In genomic region chr5:30930736-30931135, GRCh38 we compare ENCODE assay signal across 22 cellular contexts.
DNase-seq lines count a peak whose midpoint lies in the region; ATAC-seq and TF ChIP-seq lines count a peak whose summit lies in the region.
"Had no signal": no experiment of that assay in that cellular context is flagged by ENCODE, and none has a peak within 500 bp of the region (broad histone marks: within the 10 kb centered on the region; RNA-seq: fewer than 3 reads in every experiment).

No MANE protein-coding gene starts in this region.

- no peak overlapping the region for H4K91ac ChIP-seq in IMR-90 (ENCODE audit: insufficient read depth, low read depth, low read length)

- no peak overlapping the region for H3K4me3 Mint-ChIP-seq in T-cell
- H3K4me3 Mint-ChIP-seq: CD4-positive, alpha-beta memory T cell; H9 had no signal

- no peaks in the 10 kb centered on the region for H3K27me3 Mint-ChIP-seq in T-cell
- H3K27me3 Mint-ChIP-seq: CD4-positive, alpha-beta memory T cell had no signal

- peak overlapping the region; percentile 2; the same call in 1 of the 2 replicates for H2BK120ac ChIP-seq in IMR-90 (ENCODE audit: low read depth, low read length)

- ATAC-seq in IMR-90 (ENCODE audit: low read depth) = peak; percentile 87
- ATAC-seq in T-cell (replicated peaks in 1 of 4) = no peak
- ATAC-seq in GM21423 (IDR thresholded peaks at IDR 0.05; ENCODE audit: unreplicated experiment) = no peak
- ATAC-seq: GM12878, HepG2, K562 had no signal

- H3K14ac ChIP-seq in IMR-90 (replicated peaks; ENCODE audit: low read depth, low read length) = no peak overlapping the region

- H3K23ac ChIP-seq in IMR-90 (ENCODE audit: low read depth, low read length) = no peak overlapping the region

- H2AK5ac ChIP-seq in IMR-90 (ENCODE audit: low read depth, low read length) = no peak overlapping the region

- H3K36me3 Mint-ChIP-seq in T-cell = no peaks in the 10 kb centered on the region
- H3K36me3 Mint-ChIP-seq: CD4-positive, alpha-beta memory T cell had no signal

- H3K36me3 ChIP-seq in IMR-90 (ENCODE audit: control insufficient read depth, insufficient read depth, low read length) = no peaks in the 10 kb centered on the region

- no peaks in the 10 kb centered on the region for H3K9me3 ChIP-seq in IMR-90 (ENCODE audit: control insufficient read depth, insufficient read depth, low read length)

- H3K4ac ChIP-seq in IMR-90 (ENCODE audit: low read depth, low read length) = peak overlapping the region; percentile 43; the same call in 1 of the 2 replicates

- peaks cover 9% of the 10 kb centered on the region for H3K4me1 ChIP-seq in IMR-90 (ENCODE audit: control insufficient read depth, insufficient read depth, low read length)

- peak; percentile 79 for DNase-seq in IMR-90
- peak; percentile 64 for DNase-seq in amniotic epithelial cell (ENCODE audit: low read depth)
- DNase-seq in choroid plexus epithelial cell (ENCODE audit: low read depth) = peak; percentile 59
- DNase-seq in non-pigmented ciliary epithelial cell (ENCODE audit: low read depth) = peak; percentile 22
- DNase-seq in T-cell = no peak
- no peak for DNase-seq in stimulated activated CD4-positive, alpha-beta T cell treated with anti-CD3 and anti-CD28 coated beads, Interleukin-12 subunit alpha, Interleukin-12 subunit beta, amount 100 ng/mL, for 4 hours
- DNase-seq: C1 segment of cervical spinal cord; CD4-positive, alpha-beta memory T cell; COR-L47; EL; GDM1; H9; Kasumi-1; NCI-H1105 treated with DMSO at 0.1 percent for 48 hours; NCI-H2029; NCI-H446 treated with DMSO at 0.1 percent for 48 hours; NCI-H526 treated with DMSO at 0.1 percent for 48 hours; SHP77 treated with DMSO at 0.1 percent for 48 hours had no signal

- POLR2A ChIA-PET in IMR-90 (lab: Charles Lee; ENCODE audit: unreplicated experiment) (interaction anchor here (0.6 kb wide), 1 partner anchor 523 kb away, joined by 8 read pairs; no protein-coding TSS in a partner anchor), T-cell (lab: Charles Lee) (no interaction called here)

- dilution Hi-C loops in IMR-90 (cut with HindIII; ENCODE audit: low sequenced_read_pairs, unreplicated experiment) = no loop called here

- H3K9me3 Mint-ChIP-seq in T-cell = peaks cover 7 to 16% (median 8%) of the 10 kb centered on the region in 3 donors
- H3K9me3 Mint-ChIP-seq: H9 had no signal

- H2BK5ac ChIP-seq in IMR-90 (ENCODE audit: low read depth, low read length, poor library complexity, severe bottlenecking) = peak overlapping the region; percentile 32

- in situ Hi-C loops in IMR-90 (cut with MboI; ENCODE audit: low sequenced_read_pairs) = no loop called here

- no peak overlapping the region for H4K5ac ChIP-seq in IMR-90 (ENCODE audit: low read depth, low read length)

- no CpG with 5 or more reads among the region's 2 CpGs for WGBS in IMR-90 (ENCODE audit: extremely low coverage in 2 of 2, insufficient read length in 1 of 2), 2 experiments

- H3K79me1 ChIP-seq in IMR-90 (ENCODE audit: low read depth in 1 of 2, low read length in 2 of 2) = no peaks in the 10 kb centered on the region

- TF ChIP-seq RAD21 in IMR-90 (IDR thresholded peaks at IDR 0.05; ENCODE audit: low read length) = no peak

- BruUV-seq in IMR-90 (replicated peaks; lab: Mats Ljungman, UMichigan) = no TSS peak

- no peak overlapping the region for H2BK20ac ChIP-seq in IMR-90 (ENCODE audit: low read depth, low read length)

- no peaks in the 10 kb centered on the region for H4K20me1 ChIP-seq in IMR-90 (ENCODE audit: insufficient read depth, low read length)

- no peak overlapping the region for H2AFZ ChIP-seq in IMR-90 (replicated peaks; ENCODE audit: low read length, poor library complexity)

- H3K18ac ChIP-seq in IMR-90 (ENCODE audit: low read depth, low read length) = no peak overlapping the region

- no peaks in the 10 kb centered on the region for H3K4me1 Mint-ChIP-seq in T-cell
- H3K4me1 Mint-ChIP-seq: CD4-positive, alpha-beta memory T cell had no signal

- no peak overlapping the region for H3K56ac ChIP-seq in IMR-90 (ENCODE audit: extremely low read depth, insufficient read depth, low read length)

- H3K9me1 ChIP-seq in IMR-90 (ENCODE audit: insufficient read depth, low read length) = peaks cover 7% of the 10 kb centered on the region

- CTCF ChIA-PET in IMR-90 (lab: Yijun Ruan, JAX) (interaction anchor here (0.6 to 1.4 kb wide), 3 partner anchors 132 to 343 kb away, joined by 3 to 7 read pairs (median 4); no protein-coding TSS in a partner anchor), T-cell (lab: Charles Lee) (no interaction called here)

- H4K8ac ChIP-seq in IMR-90 (ENCODE audit: low read depth in 2 of 2, low read length in 2 of 2) = no peak overlapping the region

- H3K4me2 ChIP-seq in IMR-90 (ENCODE audit: low read depth, low read length) = no peak overlapping the region

- intact Hi-C loops in IMR-90 (cut with micrococcal nuclease) = no loop called here

- H3K4me3 ChIP-seq in IMR-90 (ENCODE audit: insufficient read depth, low read depth, low read length) (no peak overlapping the region), choroid plexus epithelial cell (ENCODE audit: low read depth, low read length) (no peak overlapping the region)
- H3K4me3 ChIP-seq: GM12878, K562 had no signal

- no peaks in the 10 kb centered on the region for H3K27me3 ChIP-seq in IMR-90 (ENCODE audit: control insufficient read depth, insufficient read depth, low read length)

- H2BK15ac ChIP-seq in IMR-90 (ENCODE audit: low read depth, low read length) = no peak overlapping the region

- TF ChIP-seq POLR2A in IMR-90 (IDR thresholded peaks at IDR 0.05; ENCODE audit: low read depth, low read length) = no peak

- TF ChIP-seq CTCF in IMR-90 (conservative IDR thresholded peaks at IDR 0.05; ENCODE audit: low read depth, low read length) = no peak
- no peak for TF ChIP-seq CTCF in choroid plexus epithelial cell (conservative IDR thresholded peaks at IDR 0.05; ENCODE audit: low read depth, low read length)

- no peak overlapping the region for H2AK9ac ChIP-seq in IMR-90 (replicated peaks; ENCODE audit: low read depth, low read length, poor library complexity)

- H3K9ac ChIP-seq in IMR-90 (ENCODE audit: low read depth, low read length) = no peak overlapping the region

- H3K27ac ChIP-seq in IMR-90 (ENCODE audit: insufficient read depth, low read length) = no peak overlapping the region

- H3K27ac Mint-ChIP-seq in T-cell = no peak overlapping the region
- H3K27ac Mint-ChIP-seq: CD4-positive, alpha-beta memory T cell; H9 had no signal

TF ChIP-seq in IMR-90, 13 proteins besides CTCF, POLR2A, EP300 and RAD21:
- TF ChIP-seq FOS (IDR thresholded peaks at IDR 0.05; ENCODE audit: low read depth, low read length) (peak; percentile 27; the same call in 1 of the 2 replicates), MAZ (IDR thresholded peaks at IDR 0.05; ENCODE audit: borderline replicate concordance, low read depth, low read length) (no peak), MAFK (IDR thresholded peaks at IDR 0.05; ENCODE audit: low read depth, low read length) (peak; percentile 65), SMC3 (IDR thresholded peaks at IDR 0.05; ENCODE audit: low read depth, low read length) (no peak), RCOR1 (IDR thresholded peaks at IDR 0.05; ENCODE audit: insufficient replicate concordance, low read length) (no peak), RFX5 (IDR thresholded peaks at IDR 0.05; ENCODE audit: low read depth, low read length) (no peak), CHD1 (IDR thresholded peaks at IDR 0.05; ENCODE audit: low read depth, low read length) (no peak), NFE2L2 (IDR thresholded peaks at IDR 0.05; ENCODE audit: low read depth, low read length) (peak; percentile 42; the same call in 1 of the 2 replicates), CEBPB (IDR thresholded peaks at IDR 0.05; ENCODE audit: low read depth, low read length) (no peak), BHLHE40 (IDR thresholded peaks at IDR 0.05; ENCODE audit: low read depth, low read length) (0 out of 2 replicates have a peak, but pooled peaks have one; percentile 13)
- TF ChIP-seq, protein P1, sequence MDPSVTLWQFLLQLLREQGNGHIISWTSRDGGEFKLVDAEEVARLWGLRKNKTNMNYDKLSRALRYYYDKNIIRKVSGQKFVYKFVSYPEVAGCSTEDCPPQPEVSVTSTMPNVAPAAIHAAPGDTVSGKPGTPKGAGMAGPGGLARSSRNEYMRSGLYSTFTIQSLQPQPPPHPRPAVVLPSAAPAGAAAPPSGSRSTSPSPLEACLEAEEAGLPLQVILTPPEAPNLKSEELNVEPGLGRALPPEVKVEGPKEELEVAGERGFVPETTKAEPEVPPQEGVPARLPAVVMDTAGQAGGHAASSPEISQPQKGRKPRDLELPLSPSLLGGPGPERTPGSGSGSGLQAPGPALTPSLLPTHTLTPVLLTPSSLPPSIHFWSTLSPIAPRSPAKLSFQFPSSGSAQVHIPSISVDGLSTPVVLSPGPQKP (IDR thresholded peaks at IDR 0.05; ENCODE audit: borderline replicate concordance, low read depth, low read length) = no peak
TF ChIP-seq in IMR-90: peak in this region for 4.

Comparison
In these comparisons a context has a peak if more than half of its experiments do, and no peak if none do; other contexts are left out.
1. DNase-seq: peak in IMR-90 (single experiment), amniotic epithelial cell (single experiment), choroid plexus epithelial cell (single experiment) and non-pigmented ciliary epithelial cell (single experiment); none in T-cell (0 of 34) and stimulated activated CD4-positive, alpha-beta T cell treated with anti-CD3 and anti-CD28 coated beads, Interleukin-12 subunit alpha, Interleukin-12 subunit beta, amount 100 ng/mL, for 4 hours (single experiment).